Comparison of ENCODE assay signal across 29 cellular contexts in genomic region chr15:45234562-45235235, GRCh38. TPM values are rescaled to one million over a fixed set of nuclear protein-coding genes. Genes with fewer than 3 reads are reported as not detected.
"Had no signal": no experiment of that assay in that cellular context is flagged by ENCODE, and none has a peak within 500 bp of the region (broad histone marks: within the 10 kb centered on the region; RNA-seq: fewer than 3 reads in every experiment).

No MANE protein-coding gene starts in this region.

- H3K36me3 ChIP-seq: heart left ventricle, right atrium auricular region, sigmoid colon, tibial artery, upper lobe of left lung, uterus had no signal

- H3K4me1 ChIP-seq: sigmoid colon, tibial artery, upper lobe of left lung, uterus had no signal

- H3K27me3 ChIP-seq: dorsolateral prefrontal cortex, heart left ventricle, right atrium auricular region, sigmoid colon, tibial artery, upper lobe of left lung, uterus had no signal

- H3K9me3 ChIP-seq: uterus had no signal

- H3K4me3 ChIP-seq: dorsolateral prefrontal cortex, heart left ventricle, right atrium auricular region, sigmoid colon, skin epidermis, tibial artery, upper lobe of left lung, uterus had no signal

- DNase-seq: cortex of kidney; dorsolateral prefrontal cortex; effector CD8-positive, alpha-beta T cell; heart left ventricle; hippocampal formation; mesendoderm; natural killer cell; posterior cingulate gyrus; sigmoid colon; stimulated activated CD4-positive, alpha-beta T cell treated with anti-CD3 and anti-CD28 coated beads, Interleukin-2, amount 100 ng/mL, for 48 hours; stimulated activated CD8-positive, alpha-beta memory T cell treated with anti-CD3 and anti-CD28 coated beads, Interleukin-4, amount 100 ng/mL, for 48 hours; tibial artery; upper lobe of left lung; uterus had no signal

- FAIRE-seq: frontal cortex had no signal

- H3K27ac ChIP-seq: dorsolateral prefrontal cortex, heart left ventricle, right atrium auricular region, sigmoid colon, skin epidermis, tibial artery, upper lobe of left lung, uterus had no signal

- ATAC-seq: heart left ventricle; natural killer cell; stimulated activated effector memory CD8-positive, alpha-beta T cell treated with anti-CD3 and anti-CD28 coated beads, Interleukin-12 subunit alpha, Interleukin-12 subunit beta, amount 100 ng/mL, for 72 hours had no signal

RNA-seq across cellular contexts. Expression of gene SLC28A2, which starts 17.3 kb away (rescaled TPM):
- total RNA-seq: fibroblast of lung, frontal cortex, glomerular endothelial cell, heart left ventricle, kidney epithelial cell, lung microvascular endothelial cell, mononuclear cell, myocyte, natural killer cell, neural crest cell, osteocyte, pulmonary artery endothelial cell, right atrium auricular region, sigmoid colon, temporal lobe, uterus had no signal
- polyA plus RNA-seq: esophagus, fibroblast of lung, heart left ventricle had no signal
